1 cellular context compared by ENCODE assay signal in the genomic region with DNA sequence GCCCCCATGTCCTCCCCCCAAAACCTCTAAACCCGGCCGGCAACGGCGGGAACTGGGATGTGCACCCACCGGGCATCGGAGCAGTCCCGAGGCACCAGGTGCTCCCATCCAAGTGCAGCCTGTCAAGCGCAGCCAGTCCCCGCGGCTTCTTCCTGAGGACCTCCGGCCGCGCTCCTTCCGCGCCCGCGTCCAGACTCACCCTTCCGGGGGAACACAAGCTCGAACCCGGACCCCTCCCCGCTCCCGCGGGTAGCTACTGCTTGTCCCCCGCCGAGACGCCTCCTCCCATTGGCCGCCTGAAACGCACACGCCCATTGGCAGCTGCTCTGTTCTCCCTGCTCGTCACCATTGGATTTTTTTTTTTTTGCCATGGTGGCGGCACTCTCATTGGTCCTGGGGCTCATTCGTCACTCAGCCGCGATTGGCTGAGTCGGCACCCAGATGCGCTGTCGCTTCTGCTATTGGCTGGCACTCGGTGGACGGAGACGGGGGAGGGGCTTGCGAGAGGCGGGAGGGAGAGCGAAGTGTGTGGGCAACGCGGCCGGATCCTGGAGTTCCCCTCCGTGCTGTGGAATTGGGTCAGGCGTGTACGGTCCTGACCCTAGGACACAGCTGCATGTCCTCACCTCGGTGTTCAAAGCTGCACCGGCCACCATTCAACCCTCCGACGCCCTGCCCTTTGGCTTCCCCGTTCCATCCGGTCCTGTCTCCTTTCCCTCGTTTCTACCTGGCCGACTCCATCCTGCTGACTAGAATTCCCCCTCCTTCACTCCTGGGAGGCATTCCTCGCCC.
TF ChIP-seq lines count a peak whose summit lies in the region.

A gene (minus strand): TSS at position 262 of the 792 bp plus-strand sequence. CDS start 2,166 bp downstream, outside the sequence.

TF ChIP-seq in HEK293, 187 proteins besides CTCF, POLR2A, EP300 and RAD21 (continued from another document and continues in another):
- TF ChIP-seq, protein P1, sequence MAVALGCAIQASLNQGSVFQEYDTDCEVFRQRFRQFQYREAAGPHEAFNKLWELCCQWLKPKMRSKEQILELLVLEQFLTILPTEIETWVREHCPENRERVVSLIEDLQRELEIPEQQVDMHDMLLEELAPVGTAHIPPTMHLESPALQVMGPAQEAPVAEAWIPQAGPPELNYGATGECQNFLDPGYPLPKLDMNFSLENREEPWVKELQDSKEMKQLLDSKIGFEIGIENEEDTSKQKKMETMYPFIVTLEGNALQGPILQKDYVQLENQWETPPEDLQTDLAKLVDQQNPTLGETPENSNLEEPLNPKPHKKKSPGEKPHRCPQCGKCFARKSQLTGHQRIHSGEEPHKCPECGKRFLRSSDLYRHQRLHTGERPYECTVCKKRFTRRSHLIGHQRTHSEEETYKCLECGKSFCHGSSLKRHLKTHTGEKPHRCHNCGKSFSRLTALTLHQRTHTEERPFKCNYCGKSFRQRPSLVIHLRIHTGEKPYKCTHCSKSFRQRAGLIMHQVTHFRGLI (tag by site-specific recombination; IDR thresholded peaks at IDR 0.05) = no peak
- TF ChIP-seq ZNF560 (tag by site-specific recombination; IDR thresholded peaks at IDR 0.05; ENCODE audit: borderline replicate concordance) (no peak; the same call in 1 of the 2 replicates), ZNF121 (tag by site-specific recombination; IDR thresholded peaks at IDR 0.05) (0 out of 2 replicates have a peak, but pooled peaks have one; percentile 19), ZBTB8A (tag by site-specific recombination; IDR thresholded peaks at IDR 0.05) (peak; percentile 38), ZNF549 (tag by site-specific recombination; IDR thresholded peaks at IDR 0.05) (no peak), ZNF600 (tag by site-specific recombination; IDR thresholded peaks at IDR 0.05) (peak; percentile 100), ZBTB7A (tag by site-specific recombination; IDR thresholded peaks at IDR 0.05; ENCODE audit: low read depth) (peak; percentile 90), ZBTB17 (tag by site-specific recombination; IDR thresholded peaks at IDR 0.05) (peak; percentile 67), ZFP37 (tag by site-specific recombination; IDR thresholded peaks at IDR 0.05) (no peak; the same call in none of the 2 replicates), ZSCAN16 (tag by site-specific recombination; IDR thresholded peaks at IDR 0.05) (peak; percentile 52; the same call in 1 of the 2 replicates), KLF10 (tag by site-specific recombination; IDR thresholded peaks at IDR 0.05) (peak; percentile 13; the same call in 1 of the 2 replicates), ZNF777 (tag by site-specific recombination; IDR thresholded peaks at IDR 0.05; ENCODE audit: borderline replicate concordance) (no peak), ZXDB (tag by site-specific recombination; IDR thresholded peaks at IDR 0.05) (peak; percentile 39; the same call in 1 of the 2 replicates), SP3 (tag by site-specific recombination; IDR thresholded peaks at IDR 0.05) (peak; percentile 92), SCRT2 (tag by site-specific recombination; IDR thresholded peaks at IDR 0.05) (no peak), ZNF146 (tag by site-specific recombination; IDR thresholded peaks at IDR 0.05) (no peak), ZNF155 (tag by site-specific recombination; IDR thresholded peaks at IDR 0.05) (no peak)
- TF ChIP-seq, protein P2, sequence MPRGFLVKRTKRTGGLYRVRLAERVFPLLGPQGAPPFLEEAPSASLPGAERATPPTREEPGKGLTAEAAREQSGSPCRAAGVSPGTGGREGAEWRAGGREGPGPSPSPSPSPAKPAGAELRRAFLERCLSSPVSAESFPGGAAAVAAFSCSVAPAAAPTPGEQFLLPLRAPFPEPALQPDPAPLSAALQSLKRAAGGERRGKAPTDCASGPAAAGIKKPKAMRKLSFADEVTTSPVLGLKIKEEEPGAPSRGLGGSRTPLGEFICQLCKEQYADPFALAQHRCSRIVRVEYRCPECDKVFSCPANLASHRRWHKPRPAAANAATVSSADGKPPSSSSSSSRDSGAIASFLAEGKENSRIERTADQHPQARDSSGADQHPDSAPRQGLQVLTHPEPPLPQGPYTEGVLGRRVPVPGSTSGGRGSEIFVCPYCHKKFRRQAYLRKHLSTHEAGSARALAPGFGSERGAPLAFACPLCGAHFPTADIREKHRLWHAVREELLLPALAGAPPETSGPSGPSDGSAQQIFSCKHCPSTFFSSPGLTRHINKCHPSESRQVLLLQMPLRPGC (tag by site-specific recombination; IDR thresholded peaks at IDR 0.05) = peak; percentile 78; the same call in 1 of the 2 replicates
- TF ChIP-seq, protein P3, sequence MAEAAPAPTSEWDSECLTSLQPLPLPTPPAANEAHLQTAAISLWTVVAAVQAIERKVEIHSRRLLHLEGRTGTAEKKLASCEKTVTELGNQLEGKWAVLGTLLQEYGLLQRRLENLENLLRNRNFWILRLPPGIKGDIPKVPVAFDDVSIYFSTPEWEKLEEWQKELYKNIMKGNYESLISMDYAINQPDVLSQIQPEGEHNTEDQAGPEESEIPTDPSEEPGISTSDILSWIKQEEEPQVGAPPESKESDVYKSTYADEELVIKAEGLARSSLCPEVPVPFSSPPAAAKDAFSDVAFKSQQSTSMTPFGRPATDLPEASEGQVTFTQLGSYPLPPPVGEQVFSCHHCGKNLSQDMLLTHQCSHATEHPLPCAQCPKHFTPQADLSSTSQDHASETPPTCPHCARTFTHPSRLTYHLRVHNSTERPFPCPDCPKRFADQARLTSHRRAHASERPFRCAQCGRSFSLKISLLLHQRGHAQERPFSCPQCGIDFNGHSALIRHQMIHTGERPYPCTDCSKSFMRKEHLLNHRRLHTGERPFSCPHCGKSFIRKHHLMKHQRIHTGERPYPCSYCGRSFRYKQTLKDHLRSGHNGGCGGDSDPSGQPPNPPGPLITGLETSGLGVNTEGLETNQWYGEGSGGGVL (tag by site-specific recombination; IDR thresholded peaks at IDR 0.05) = no peak; the same call in none of the 2 replicates
- TF ChIP-seq, protein P4, sequence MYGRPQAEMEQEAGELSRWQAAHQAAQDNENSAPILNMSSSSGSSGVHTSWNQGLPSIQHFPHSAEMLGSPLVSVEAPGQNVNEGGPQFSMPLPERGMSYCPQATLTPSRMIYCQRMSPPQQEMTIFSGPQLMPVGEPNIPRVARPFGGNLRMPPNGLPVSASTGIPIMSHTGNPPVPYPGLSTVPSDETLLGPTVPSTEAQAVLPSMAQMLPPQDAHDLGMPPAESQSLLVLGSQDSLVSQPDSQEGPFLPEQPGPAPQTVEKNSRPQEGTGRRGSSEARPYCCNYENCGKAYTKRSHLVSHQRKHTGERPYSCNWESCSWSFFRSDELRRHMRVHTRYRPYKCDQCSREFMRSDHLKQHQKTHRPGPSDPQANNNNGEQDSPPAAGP (tag by site-specific recombination; IDR thresholded peaks at IDR 0.05) = peak; percentile 53
- TF ChIP-seq, protein P5, sequence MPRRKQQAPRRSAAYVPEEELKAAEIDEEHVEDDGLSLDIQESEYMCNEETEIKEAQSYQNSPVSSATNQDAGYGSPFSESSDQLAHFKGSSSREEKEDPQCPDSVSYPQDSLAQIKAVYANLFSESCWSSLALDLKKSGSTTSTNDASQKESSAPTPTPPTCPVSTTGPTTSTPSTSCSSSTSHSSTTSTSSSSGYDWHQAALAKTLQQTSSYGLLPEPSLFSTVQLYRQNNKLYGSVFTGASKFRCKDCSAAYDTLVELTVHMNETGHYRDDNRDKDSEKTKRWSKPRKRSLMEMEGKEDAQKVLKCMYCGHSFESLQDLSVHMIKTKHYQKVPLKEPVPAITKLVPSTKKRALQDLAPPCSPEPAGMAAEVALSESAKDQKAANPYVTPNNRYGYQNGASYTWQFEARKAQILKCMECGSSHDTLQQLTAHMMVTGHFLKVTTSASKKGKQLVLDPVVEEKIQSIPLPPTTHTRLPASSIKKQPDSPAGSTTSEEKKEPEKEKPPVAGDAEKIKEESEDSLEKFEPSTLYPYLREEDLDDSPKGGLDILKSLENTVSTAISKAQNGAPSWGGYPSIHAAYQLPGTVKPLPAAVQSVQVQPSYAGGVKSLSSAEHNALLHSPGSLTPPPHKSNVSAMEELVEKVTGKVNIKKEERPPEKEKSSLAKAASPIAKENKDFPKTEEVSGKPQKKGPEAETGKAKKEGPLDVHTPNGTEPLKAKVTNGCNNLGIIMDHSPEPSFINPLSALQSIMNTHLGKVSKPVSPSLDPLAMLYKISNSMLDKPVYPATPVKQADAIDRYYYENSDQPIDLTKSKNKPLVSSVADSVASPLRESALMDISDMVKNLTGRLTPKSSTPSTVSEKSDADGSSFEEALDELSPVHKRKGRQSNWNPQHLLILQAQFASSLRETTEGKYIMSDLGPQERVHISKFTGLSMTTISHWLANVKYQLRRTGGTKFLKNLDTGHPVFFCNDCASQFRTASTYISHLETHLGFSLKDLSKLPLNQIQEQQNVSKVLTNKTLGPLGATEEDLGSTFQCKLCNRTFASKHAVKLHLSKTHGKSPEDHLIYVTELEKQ (tag by site-specific recombination; IDR thresholded peaks at IDR 0.05; ENCODE audit: borderline replicate concordance) = 0 out of 2 replicates have a peak, but pooled peaks have one; percentile 54
- TF ChIP-seq, protein P6, sequence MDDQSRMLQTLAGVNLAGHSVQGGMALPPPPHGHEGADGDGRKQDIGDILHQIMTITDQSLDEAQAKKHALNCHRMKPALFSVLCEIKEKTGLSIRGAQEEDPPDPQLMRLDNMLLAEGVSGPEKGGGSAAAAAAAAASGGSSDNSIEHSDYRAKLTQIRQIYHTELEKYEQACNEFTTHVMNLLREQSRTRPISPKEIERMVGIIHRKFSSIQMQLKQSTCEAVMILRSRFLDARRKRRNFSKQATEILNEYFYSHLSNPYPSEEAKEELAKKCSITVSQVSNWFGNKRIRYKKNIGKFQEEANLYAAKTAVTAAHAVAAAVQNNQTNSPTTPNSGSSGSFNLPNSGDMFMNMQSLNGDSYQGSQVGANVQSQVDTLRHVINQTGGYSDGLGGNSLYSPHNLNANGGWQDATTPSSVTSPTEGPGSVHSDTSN (CRISPR knock-in tag; IDR thresholded peaks at IDR 0.05) = peak; percentile 67; the same call in 1 of the 2 replicates
- TF ChIP-seq, protein P7, sequence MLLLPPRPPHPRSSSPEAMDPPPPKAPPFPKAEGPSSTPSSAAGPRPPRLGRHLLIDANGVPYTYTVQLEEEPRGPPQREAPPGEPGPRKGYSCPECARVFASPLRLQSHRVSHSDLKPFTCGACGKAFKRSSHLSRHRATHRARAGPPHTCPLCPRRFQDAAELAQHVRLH (tag by site-specific recombination; IDR thresholded peaks at IDR 0.05) = peak; percentile 28
- TF ChIP-seq, protein P8, sequence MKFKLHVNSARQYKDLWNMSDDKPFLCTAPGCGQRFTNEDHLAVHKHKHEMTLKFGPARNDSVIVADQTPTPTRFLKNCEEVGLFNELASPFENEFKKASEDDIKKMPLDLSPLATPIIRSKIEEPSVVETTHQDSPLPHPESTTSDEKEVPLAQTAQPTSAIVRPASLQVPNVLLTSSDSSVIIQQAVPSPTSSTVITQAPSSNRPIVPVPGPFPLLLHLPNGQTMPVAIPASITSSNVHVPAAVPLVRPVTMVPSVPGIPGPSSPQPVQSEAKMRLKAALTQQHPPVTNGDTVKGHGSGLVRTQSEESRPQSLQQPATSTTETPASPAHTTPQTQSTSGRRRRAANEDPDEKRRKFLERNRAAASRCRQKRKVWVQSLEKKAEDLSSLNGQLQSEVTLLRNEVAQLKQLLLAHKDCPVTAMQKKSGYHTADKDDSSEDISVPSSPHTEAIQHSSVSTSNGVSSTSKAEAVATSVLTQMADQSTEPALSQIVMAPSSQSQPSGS (tag by site-specific recombination; IDR thresholded peaks at IDR 0.05; ENCODE audit: low read depth) = no peak
- TF ChIP-seq, protein P9, sequence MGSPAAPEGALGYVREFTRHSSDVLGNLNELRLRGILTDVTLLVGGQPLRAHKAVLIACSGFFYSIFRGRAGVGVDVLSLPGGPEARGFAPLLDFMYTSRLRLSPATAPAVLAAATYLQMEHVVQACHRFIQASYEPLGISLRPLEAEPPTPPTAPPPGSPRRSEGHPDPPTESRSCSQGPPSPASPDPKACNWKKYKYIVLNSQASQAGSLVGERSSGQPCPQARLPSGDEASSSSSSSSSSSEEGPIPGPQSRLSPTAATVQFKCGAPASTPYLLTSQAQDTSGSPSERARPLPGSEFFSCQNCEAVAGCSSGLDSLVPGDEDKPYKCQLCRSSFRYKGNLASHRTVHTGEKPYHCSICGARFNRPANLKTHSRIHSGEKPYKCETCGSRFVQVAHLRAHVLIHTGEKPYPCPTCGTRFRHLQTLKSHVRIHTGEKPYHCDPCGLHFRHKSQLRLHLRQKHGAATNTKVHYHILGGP (tag by site-specific recombination; IDR thresholded peaks at IDR 0.05) = no peak
- TF ChIP-seq, protein P10, sequence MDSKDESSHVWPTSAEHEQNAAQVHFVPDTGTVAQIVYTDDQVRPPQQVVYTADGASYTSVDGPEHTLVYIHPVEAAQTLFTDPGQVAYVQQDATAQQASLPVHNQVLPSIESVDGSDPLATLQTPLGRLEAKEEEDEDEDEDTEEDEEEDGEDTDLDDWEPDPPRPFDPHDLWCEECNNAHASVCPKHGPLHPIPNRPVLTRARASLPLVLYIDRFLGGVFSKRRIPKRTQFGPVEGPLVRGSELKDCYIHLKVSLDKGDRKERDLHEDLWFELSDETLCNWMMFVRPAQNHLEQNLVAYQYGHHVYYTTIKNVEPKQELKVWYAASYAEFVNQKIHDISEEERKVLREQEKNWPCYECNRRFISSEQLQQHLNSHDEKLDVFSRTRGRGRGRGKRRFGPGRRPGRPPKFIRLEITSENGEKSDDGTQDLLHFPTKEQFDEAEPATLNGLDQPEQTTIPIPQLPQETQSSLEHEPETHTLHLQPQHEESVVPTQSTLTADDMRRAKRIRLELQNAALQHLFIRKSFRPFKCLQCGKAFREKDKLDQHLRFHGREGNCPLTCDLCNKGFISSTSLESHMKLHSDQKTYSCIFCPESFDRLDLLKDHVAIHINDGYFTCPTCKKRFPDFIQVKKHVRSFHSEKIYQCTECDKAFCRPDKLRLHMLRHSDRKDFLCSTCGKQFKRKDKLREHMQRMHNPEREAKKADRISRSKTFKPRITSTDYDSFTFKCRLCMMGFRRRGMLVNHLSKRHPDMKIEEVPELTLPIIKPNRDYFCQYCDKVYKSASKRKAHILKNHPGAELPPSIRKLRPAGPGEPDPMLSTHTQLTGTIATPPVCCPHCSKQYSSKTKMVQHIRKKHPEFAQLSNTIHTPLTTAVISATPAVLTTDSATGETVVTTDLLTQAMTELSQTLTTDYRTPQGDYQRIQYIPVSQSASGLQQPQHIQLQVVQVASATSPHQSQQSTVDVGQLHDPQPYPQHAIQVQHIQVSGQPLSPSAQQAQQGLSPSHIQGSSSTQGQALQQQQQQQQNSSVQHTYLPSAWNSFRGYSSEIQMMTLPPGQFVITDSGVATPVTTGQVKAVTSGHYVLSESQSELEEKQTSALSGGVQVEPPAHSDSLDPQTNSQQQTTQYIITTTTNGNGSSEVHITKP (tag by site-specific recombination; IDR thresholded peaks at IDR 0.05) = peak; percentile 86
